In the genomic region with DNA sequence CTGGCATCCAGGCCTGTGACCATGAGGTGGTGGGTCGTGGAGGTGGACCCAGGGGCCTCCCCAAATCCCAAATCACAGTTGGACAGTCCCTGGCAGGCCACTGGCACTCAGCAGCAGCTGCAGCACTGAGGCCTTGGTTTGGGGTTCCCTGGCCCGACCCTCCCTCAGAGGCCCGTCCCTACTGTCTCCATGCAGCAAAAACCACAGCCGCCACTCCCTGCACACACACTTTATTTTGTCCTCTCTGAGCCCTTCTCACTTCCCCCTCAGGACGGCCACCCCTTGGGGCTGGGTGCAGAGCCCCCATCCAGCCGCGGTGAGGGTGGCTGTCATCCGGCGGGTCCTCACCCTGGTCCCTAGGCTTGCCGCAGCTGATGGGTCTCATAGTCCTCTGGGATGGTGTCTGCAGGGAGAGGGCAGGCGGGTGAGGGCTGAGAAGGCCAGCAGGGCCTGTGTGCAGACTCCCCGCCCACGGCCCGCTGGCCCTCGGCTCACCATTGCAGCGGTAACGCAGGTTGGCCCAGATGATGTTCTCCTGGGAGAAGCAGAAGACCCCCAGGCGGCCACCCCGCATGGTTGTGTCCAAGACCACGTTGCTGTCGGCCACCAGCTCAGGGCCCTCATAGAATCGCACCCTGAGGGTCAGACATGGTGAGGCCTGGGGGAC, we compare ENCODE assay signal across 18 cellular contexts. TPM values are rescaled to one million over a fixed set of nuclear protein-coding genes. Genes with fewer than 3 reads are reported as not detected.
A peak's percentile ranks its signal among the peaks of the same experiment; 100 is the strongest.
DNase-seq lines count a peak whose midpoint lies in the region; ATAC-seq, FAIRE-seq and TF ChIP-seq lines count a peak whose summit lies in the region.
"Had no signal": no experiment of that assay in that cellular context is flagged by ENCODE, and none has a peak within 500 bp of the region (broad histone marks: within the 10 kb centered on the region; RNA-seq: fewer than 3 reads in every experiment).

No MANE protein-coding gene starts in this region.

- H3K36me3 ChIP-seq in BE2C (no peaks in the 10 kb centered on the region), BLaER1 (no peaks in the 10 kb centered on the region), OCI-LY3 (replicated peaks; ENCODE audit: low read depth, low read length) (no peaks in the 10 kb centered on the region), H1 (ENCODE audit: control insufficient read depth in 2 of 4, insufficient read depth in 4 of 4, low read length in 3 of 4) (no peaks in the 10 kb centered on the region), psoas muscle (ENCODE audit: insufficient read depth in 1 of 2, low read depth in 1 of 2) (no peaks in the 10 kb centered on the region)

- H3K4me3 ChIP-seq in BE2C (ENCODE audit: low read depth, low read length) (no peak overlapping the region), BLaER1 (no peak overlapping the region), OCI-LY3 (ENCODE audit: low read length) (no peak overlapping the region), H1 (ENCODE audit: extremely low read depth in 1 of 4, insufficient read depth in 2 of 4, low read depth in 3 of 4, low read length in 4 of 4) (no peak overlapping the region), psoas muscle (no peak overlapping the region)
- H3K4me3 ChIP-seq: A549, GM12878 had no signal

- POLR2A ChIA-PET in H1 (lab: Charles Lee; ENCODE audit: partially characterized antibody): interaction anchor here (1.0 to 1.7 kb wide), 4 partner anchors 9 to 145 kb away, joined by 3 to 5 read pairs (median 3); no protein-coding TSS in a partner anchor

- H3K23ac ChIP-seq in H1 (ENCODE audit: insufficient read length): no peak overlapping the region

- H3K79me1 ChIP-seq in H1 (ENCODE audit: low read depth, low read length): no peaks in the 10 kb centered on the region

- no peak for FAIRE-seq in H1 (lab: Jason Lieb, UNC)
- FAIRE-seq: A549, GM12878, GM18507, H54 had no signal

- H3K18ac ChIP-seq in H1 (ENCODE audit: extremely low read depth, low read length): no peak overlapping the region

- peak overlapping the region; percentile 21; the same call in 1 of the 2 replicates for H4K8ac ChIP-seq in H1 (ENCODE audit: extremely low read depth, insufficient read depth, low read length)

- H3K79me2 ChIP-seq in OCI-LY3 (ENCODE audit: low read length) (no peaks in the 10 kb centered on the region), H1 (ENCODE audit: control insufficient read depth in 1 of 2, insufficient read depth in 2 of 2, low read length in 2 of 2) (no peaks in the 10 kb centered on the region)

- no peak overlapping the region for H2AK5ac ChIP-seq in H1 (ENCODE audit: low read depth, low read length)

- no peak overlapping the region for H4K91ac ChIP-seq in H1 (replicated peaks; ENCODE audit: insufficient read length, low read length)

- H4K20me1 ChIP-seq in BLaER1 (peaks cover 81% of the 10 kb centered on the region), OCI-LY3 (ENCODE audit: insufficient read depth, low read length) (no peaks in the 10 kb centered on the region), H1 (replicated peaks in 1 of 2; ENCODE audit: control insufficient read depth in 1 of 2, insufficient read depth in 2 of 2, low read length in 2 of 2) (peaks cover 9 to 31% of the 10 kb centered on the region in 2 experiments)

- no peak overlapping the region for H2AFZ ChIP-seq in OCI-LY3 (ENCODE audit: low read depth, low read length)
- H2AFZ ChIP-seq in H1 (ENCODE audit: low read length): no peak overlapping the region

- H3K27ac ChIP-seq in BLaER1 (no peak overlapping the region), OCI-LY3 (ENCODE audit: low read length) (no peak overlapping the region), H1 (ENCODE audit: low read depth, low read length) (no peak overlapping the region), psoas muscle (no peak overlapping the region)
- H3K27ac ChIP-seq: A549 had no signal

- no peak for TF ChIP-seq POLR2A in H1 (IDR thresholded peaks at IDR 0.05; ENCODE audit: control extremely low read depth in 1 of 2, low read depth in 2 of 2, low read length in 2 of 2)

- no peak for TF ChIP-seq RAD21 in H1 (IDR thresholded peaks at IDR 0.05 in 1 of 2, conservative IDR thresholded peaks at IDR 0.05 in 1 of 2; ENCODE audit: low read depth in 2 of 2, low read length in 2 of 2)

- H2BK20ac ChIP-seq in H1 (ENCODE audit: low read length): no peak overlapping the region

- H3K4ac ChIP-seq in H1 (replicated peaks; ENCODE audit: insufficient read length, low read depth, low read length): no peak overlapping the region

- H4K5ac ChIP-seq in H1 (ENCODE audit: insufficient read length, low read depth, low read length): no peak overlapping the region

- no peak for ATAC-seq in left colon
- no peak for ATAC-seq in psoas muscle
- ATAC-seq: A549, GM12878 had no signal

- CTCF ChIA-PET in H1 (lab: Charles Lee; ENCODE audit: partially characterized antibody): interaction anchor here (0.9 to 3.4 kb wide), 4 partner anchors 10 to 56 kb away, joined by 4 to 15 read pairs (median 5); no protein-coding TSS in a partner anchor

- H2BK120ac ChIP-seq in H1 (replicated peaks; ENCODE audit: low read depth, low read length): no peak overlapping the region

- H3K4me2 ChIP-seq in BLaER1 (peak overlapping the region; percentile 76), OCI-LY3 (ENCODE audit: low read length) (peak overlapping the region; percentile 36; the same call in 1 of the 2 replicates), H1 (ENCODE audit: insufficient read depth in 1 of 2, low read depth in 2 of 2, low read length in 2 of 2) (no peak overlapping the region)
- H3K4me2 ChIP-seq: A549 had no signal

- H3K14ac ChIP-seq in H1 (ENCODE audit: insufficient read length): no peak overlapping the region

- no peak overlapping the region for H3K9ac ChIP-seq in BLaER1
- H3K9ac ChIP-seq in OCI-LY3 (ENCODE audit: low read length): no peak overlapping the region
- H3K9ac ChIP-seq in H1 (replicated peaks in 1 of 4; ENCODE audit: extremely low read depth in 1 of 4, low read depth in 3 of 4, low read length in 3 of 4): no peak overlapping the region

- H2BK5ac ChIP-seq in H1 (ENCODE audit: low read depth, low read length): no peak overlapping the region

- TF ChIP-seq CTCF in BE2C (IDR thresholded peaks at IDR 0.05; ENCODE audit: low read depth, low read length) (no peak), OCI-LY3 (IDR thresholded peaks at IDR 0.05; ENCODE audit: low read depth, low read length) (no peak), H1 (IDR thresholded peaks at IDR 0.05; ENCODE audit: control extremely low read depth in 1 of 3, insufficient read depth in 1 of 3, low read depth in 1 of 3, low read length in 3 of 3) (no peak), psoas muscle (IDR thresholded peaks at IDR 0.05) (no peak)

- peaks cover 5% of the 10 kb centered on the region; the same call in 1 of the 2 replicates for H3K23me2 ChIP-seq in H1 (ENCODE audit: low read depth, low read length)

- H2BK12ac ChIP-seq in H1 (ENCODE audit: low read depth, low read length): no peak overlapping the region

- DNase-seq in BE2C (peak; percentile 13), H1 (ENCODE audit: low read depth in 1 of 2, low spot score in 2 of 2) (no peak), left colon (no peak), psoas muscle (no peak), NCI-H510A treated with DMSO at 0.1 percent for 48 hours (lab: John Stamatoyannopoulos, UW) (no peak)
- DNase-seq in activated naive CD4-positive, alpha-beta T cell treated with anti-CD3 and anti-CD28 coated beads, Interleukin-2, amount 50 U/mL, for 16 hours: no peak
- DNase-seq: Calu3; CD4-positive, CD25-positive, alpha-beta regulatory T cell; DMS 273 treated with DMSO at 0.1 percent for 48 hours had no signal

- TF ChIP-seq EP300 in H1 (IDR thresholded peaks at IDR 0.05; ENCODE audit: borderline replicate concordance in 1 of 2, low read depth in 2 of 2, low read length in 2 of 2): no peak

- H2BK15ac ChIP-seq in H1 (ENCODE audit: low read length): no peak overlapping the region

- WGBS in H1 (ENCODE audit: extremely low coverage in 1 of 2, insufficient coverage in 1 of 2, insufficient read length in 1 of 2, insufficient replicate concordance in 2 of 2, low coverage in 1 of 2, low lambda C conversion rate in 2 of 2, missing lambda C conversion rate in 1 of 2), 2 experiments: 86% methylated on average over 18 of the region's 22 CpGs; no CpG with 5 or more reads in 1 of the 2 experiments
- WGBS in psoas muscle, 3 donors: 82 to 88% (median 83%) methylated on average over 22 of the region's 22 CpGs

- peaks cover 42% of the 10 kb centered on the region for H3K27me3 ChIP-seq in BE2C
- peaks cover 83% of the 10 kb centered on the region for H3K27me3 ChIP-seq in BLaER1
- H3K27me3 ChIP-seq in OCI-LY3 (ENCODE audit: low read depth, low read length): peaks cover 8% of the 10 kb centered on the region
- peaks cover 42 to 97% (median 92%) of the 10 kb centered on the region in 4 experiments for H3K27me3 ChIP-seq in H1 (replicated peaks in 1 of 4; ENCODE audit: control insufficient read depth in 3 of 4, extremely low read depth in 1 of 4, insufficient read depth in 3 of 4, low read length in 3 of 4)
- H3K27me3 ChIP-seq in psoas muscle (ENCODE audit: insufficient read depth in 3 of 3, low read length in 2 of 3): peaks cover 0 to 24% (median 14%) of the 10 kb centered on the region in 3 donors

- intact Hi-C loops in left colon (cut with DNase I, micrococcal nuclease): no loop called here
- intact Hi-C loops in psoas muscle (cut with DNase I): no loop called here

- no peak overlapping the region for H3K56ac ChIP-seq in H1 (replicated peaks; ENCODE audit: insufficient read length, low read depth, low read length)

- peaks cover 3% of the 10 kb centered on the region; the same call in 1 of the 2 replicates for H3K9me3 ChIP-seq in BE2C
- peaks cover 3% of the 10 kb centered on the region; the same call in 1 of the 2 replicates for H3K9me3 ChIP-seq in BLaER1
- H3K9me3 ChIP-seq in OCI-LY3 (ENCODE audit: insufficient read depth, low read length): no peaks in the 10 kb centered on the region
- H3K9me3 ChIP-seq in H1 (ENCODE audit: insufficient read depth in 2 of 2, low read depth in 1 of 2, low read length in 1 of 2): no peaks in the 10 kb centered on the region
- no peaks in the 10 kb centered on the region for H3K9me3 ChIP-seq in psoas muscle
- H3K9me3 ChIP-seq: A549 had no signal

- H3K4me1 ChIP-seq in BE2C (peaks cover 3% of the 10 kb centered on the region), BLaER1 (peaks cover 37% of the 10 kb centered on the region), OCI-LY3 (ENCODE audit: low read length) (peaks cover 9% of the 10 kb centered on the region; the same call in 1 of the 2 replicates), H1 (replicated peaks in 1 of 4; ENCODE audit: control insufficient read depth in 3 of 4, insufficient read depth in 4 of 4, low read length in 3 of 4) (peaks cover 3 to 13% (median 9%) of the 10 kb centered on the region in 4 experiments), psoas muscle (no peaks in the 10 kb centered on the region)

RNA-seq across cellular contexts. Expression of a gene that starts 8.4 kb away (rescaled TPM):
- polyA plus RNA-seq in BE2C (2012; ENCODE audit: insufficient read depth, insufficient read length, low read depth): 1.2 TPM
- 0.17 and 0.25 TPM in 2 replicates for total RNA-seq in H1 (2021; fragmentation: NEBNext Ultra II Directional; extraction: Animal tissue kit (Norgen Biotek cat#: 25700))
- polyA plus RNA-seq in H1 (2011; rRNA removed) (0.17 and 0.35 TPM in 2 replicates), psoas muscle (under 1 TPM; 0.10 to 0.94 (median 0.75) TPM)
- 0.37 TPM for polyA plus RNA-seq in H1 (2011; cell fraction: cytosol; rRNA removed)
- 0.91 TPM for polyA plus RNA-seq in H1 (2011; cell fraction: nucleus; rRNA removed)
- polyA plus RNA-seq in H1 (2012, experiment 1 of 2): 0.09 to 0.24 TPM (median 0.16 TPM) in 3 of 4 replicates, not detected in the other
- 0.09 TPM for polyA plus RNA-seq in H1 (2012, experiment 2 of 2)
- polyA plus RNA-seq in H1 (2013, experiment 1 of 2): 0.16 TPM
- polyA plus RNA-seq in H1 (2013, experiment 2 of 2): 0.15 TPM
- 0.19 and 0.29 TPM in 2 replicates for polyA minus RNA-seq in H1 (2011; rRNA and poly(A)+ RNA removed)
- not detected for polyA minus RNA-seq in H1 (2011; cell fraction: cytosol; rRNA and poly(A)+ RNA removed)
- polyA minus RNA-seq in H1 (2011; cell fraction: nucleus; rRNA and poly(A)+ RNA removed): not detected
- total RNA-seq in left colon (not detected), psoas muscle (1 to 10 TPM in 2 of 4 donors, under 1 TPM in 1, not detected in 1; 0.12 to 1.8 (median 1.5) TPM)
- total RNA-seq: Calu3; CD4-positive, CD25-positive, alpha-beta regulatory T cell; Daoy; GM12878; HT-29 had no signal
- polyA plus RNA-seq: A549; CD4-positive, CD25-positive, alpha-beta regulatory T cell; IgD-negative memory B cell had no signal

RNA-seq across cellular contexts. Expression of a gene that starts 49.1 kb away (rescaled TPM):
- 103 TPM for polyA plus RNA-seq in BE2C (2012; ENCODE audit: insufficient read depth, insufficient read length, low read depth)
- total RNA-seq in H1 (2021; fragmentation: NEBNext Ultra II Directional; extraction: Animal tissue kit (Norgen Biotek cat#: 25700)): 62.0 and 64.6 TPM in 2 replicates
- 46.4 and 77.0 TPM in 2 replicates for polyA plus RNA-seq in H1 (2011; rRNA removed)
- 21.2 TPM for polyA plus RNA-seq in H1 (2011; cell fraction: cytosol; rRNA removed)
- polyA plus RNA-seq in H1 (2011; cell fraction: nucleus; rRNA removed): 103 TPM
- polyA plus RNA-seq in H1 (2012, experiment 1 of 2): 27.7 to 47.4 TPM (median 46.0 TPM) in 4 replicates
- polyA plus RNA-seq in H1 (2012, experiment 2 of 2): 32.1 TPM
- 28.2 TPM for polyA plus RNA-seq in H1 (2013, experiment 1 of 2)
- 27.5 TPM for polyA plus RNA-seq in H1 (2013, experiment 2 of 2)
- polyA minus RNA-seq in H1 (2011; rRNA and poly(A)+ RNA removed): 70.9 and 84.6 TPM in 2 replicates
- polyA minus RNA-seq in H1 (2011; cell fraction: cytosol; rRNA and poly(A)+ RNA removed): 56.1 TPM
- polyA minus RNA-seq in H1 (2011; cell fraction: nucleus; rRNA and poly(A)+ RNA removed): 58.3 TPM
- 10 to 100 TPM; 67.6 to 81.8 TPM for total RNA-seq in left colon
- total RNA-seq in psoas muscle: 10 to 100 TPM; 34.6 to 45.0 (median 37.9) TPM
- 10 to 100 TPM; 15.6 to 34.5 (median 34.4) TPM for polyA plus RNA-seq in psoas muscle

Comparison
In these comparisons a context has a peak if more than half of its experiments do, and no peak if none do; other contexts are left out.
1. H3K4me2 ChIP-seq: peak in BLaER1 (single experiment) and OCI-LY3 (single experiment); none in H1 (0 of 2).